Comparison of ENCODE assay signal across 8 cellular contexts in the genomic region with DNA sequence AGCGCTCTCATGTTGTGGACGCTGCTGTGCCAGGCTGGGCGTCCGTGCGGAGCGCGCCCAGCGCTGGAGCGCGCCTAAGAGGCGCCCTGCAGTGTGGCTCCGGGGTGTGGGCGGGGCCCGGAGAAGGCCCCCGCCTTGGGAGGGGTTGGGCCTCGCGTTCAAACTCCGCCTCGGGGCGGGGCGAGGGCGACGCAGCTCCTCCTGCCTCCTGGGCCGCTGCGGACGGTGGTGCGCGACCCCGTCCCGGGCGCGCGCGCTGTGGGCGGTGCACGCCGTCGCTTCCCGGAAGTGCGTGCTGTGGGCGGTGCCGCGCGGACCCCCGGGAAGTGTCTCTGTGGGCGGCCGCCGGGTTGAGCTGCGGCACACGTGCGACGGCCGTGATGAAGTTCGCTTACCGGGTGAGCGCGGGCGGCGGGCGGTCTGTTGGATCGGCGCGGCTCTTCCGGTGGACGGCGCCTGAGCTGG. TPM values are rescaled to one million over a fixed set of nuclear protein-coding genes. Genes with fewer than 3 reads are reported as not detected.
DNase-seq lines count a peak whose midpoint lies in the region; ATAC-seq, FAIRE-seq and TF ChIP-seq lines count a peak whose summit lies in the region.
"Not testable (repeated sequence)": the region's sequence is repeated elsewhere in the genome, so short reads cannot be mapped to it uniquely, and the experiment has no call there.

A gene (plus strand): TSS at position 363 of the 465 bp plus-strand sequence. CDS start 18 bp downstream, at position 381.

- H3K9me3 ChIP-seq in ovary = not testable (repeated sequence)

- H3K27me3 ChIP-seq in GM23338 (ENCODE audit: insufficient read depth); ovary: not testable (repeated sequence)

- H3K27ac ChIP-seq in GM23338 (ENCODE audit: low read depth); ovary: not testable (repeated sequence)

- not testable (repeated sequence) for H3K27me3 Mint-ChIP-seq in GM23338 (ENCODE audit: insufficient read depth, low read depth, poor library complexity); T-helper 2 cell treated with Interferon-gamma antibody and Interleukin-4, amounts not matched to agents 5 μg/mL and 100 μg/mL, for 36 hours (ENCODE audit: low read depth); activated naive CD8-positive, alpha-beta T cell treated with anti-CD3 and anti-CD28 coated beads, Interleukin-2, amount 50 U/mL, for 24 hours

- H2AFZ ChIP-seq in GM23338 = not testable (repeated sequence)

- DNase-seq in GM23338 (ENCODE audit: low spot score); activated naive CD8-positive, alpha-beta T cell treated with anti-CD3 and anti-CD28 coated beads, Interleukin-2, amount 50 U/mL, for 24 hours; urothelium cell line (ENCODE audit: low spot score): not testable (repeated sequence)
- peak; percentile 51 for DNase-seq in T-helper 2 cell treated with Interferon-gamma antibody and Interleukin-4, amounts not matched to agents 5 μg/mL and 100 μg/mL, for 36 hours (ENCODE audit: low spot score)
- DNase-seq in Right ventricle myocardium superior (peak; percentile 60), ovary (peak in 4 of 5 donors; percentile 35 to 44 (median 38))

- intact Hi-C loops in Right ventricle myocardium superior (cut with DNase I); ovary (cut with DNase I): not testable (repeated sequence)

- not testable (repeated sequence) for H3K4me1 Mint-ChIP-seq in GM23338; T-helper 2 cell treated with Interferon-gamma antibody and Interleukin-4, amounts not matched to agents 5 μg/mL and 100 μg/mL, for 36 hours (ENCODE audit: low read depth); activated naive CD8-positive, alpha-beta T cell treated with anti-CD3 and anti-CD28 coated beads, Interleukin-2, amount 50 U/mL, for 24 hours

- not testable (repeated sequence) for H3K9me3 Mint-ChIP-seq in GM23338; T-helper 2 cell treated with Interferon-gamma antibody and Interleukin-4, amounts not matched to agents 5 μg/mL and 100 μg/mL, for 36 hours; activated naive CD8-positive, alpha-beta T cell treated with anti-CD3 and anti-CD28 coated beads, Interleukin-2, amount 50 U/mL, for 24 hours

- WGBS in ovary, 3 donors = 0% methylated on average over 14 of the region's 66 CpGs; no CpG with 5 or more reads in 2 of the 3 donors

- H3K4me2 ChIP-seq in GM23338 = not testable (repeated sequence)

- not testable (repeated sequence) for H3K36me3 Mint-ChIP-seq in GM23338 (ENCODE audit: low read depth); T-helper 2 cell treated with Interferon-gamma antibody and Interleukin-4, amounts not matched to agents 5 μg/mL and 100 μg/mL, for 36 hours (ENCODE audit: low read depth); activated naive CD8-positive, alpha-beta T cell treated with anti-CD3 and anti-CD28 coated beads, Interleukin-2, amount 50 U/mL, for 24 hours (ENCODE audit: low read depth)

- H3K4me3 Mint-ChIP-seq in GM23338 = peak within 1 kb of the TSS; percentile 52; the same call in 2 of the 3 replicates
- not testable (repeated sequence) for H3K4me3 Mint-ChIP-seq in T-helper 2 cell treated with Interferon-gamma antibody and Interleukin-4, amounts not matched to agents 5 μg/mL and 100 μg/mL, for 36 hours; activated naive CD8-positive, alpha-beta T cell treated with anti-CD3 and anti-CD28 coated beads, Interleukin-2, amount 50 U/mL, for 24 hours

- not testable (repeated sequence) for H3K27ac Mint-ChIP-seq in GM23338; activated naive CD8-positive, alpha-beta T cell treated with anti-CD3 and anti-CD28 coated beads, Interleukin-2, amount 50 U/mL, for 24 hours
- H3K27ac Mint-ChIP-seq in T-helper 2 cell treated with Interferon-gamma antibody and Interleukin-4, amounts not matched to agents 5 μg/mL and 100 μg/mL, for 36 hours = peak within 1 kb of the TSS; percentile 63

- not testable (repeated sequence) for H4K20me1 ChIP-seq in GM23338 (replicated peaks; ENCODE audit: insufficient read depth)

- H3K4me3 ChIP-seq in GM23338 (peak within 1 kb of the TSS; percentile 46; the same call in 1 of the 2 replicates), ovary (peak within 1 kb of the TSS; percentile 36)

- not testable (repeated sequence) for TF ChIP-seq CTCF in GM23338 (conservative IDR thresholded peaks at IDR 0.05; ENCODE audit: low read depth in 2 of 2); ovary (IDR thresholded peaks at IDR 0.05)

- not testable (repeated sequence) for H3K79me2 ChIP-seq in GM23338 (replicated peaks; ENCODE audit: insufficient read depth)

- not testable (repeated sequence) for H3K4me1 ChIP-seq in GM23338 (ENCODE audit: insufficient read depth); ovary (ENCODE audit: insufficient read depth)

- TF ChIP-seq POLR2A in ovary (IDR thresholded peaks at IDR 0.05) = not testable (repeated sequence)

- H3F3A ChIP-seq in GM23338 (replicated peaks; ENCODE audit: low read depth) = not testable (repeated sequence)

- TF ChIP-seq EP300 in ovary (IDR thresholded peaks at IDR 0.05) = not testable (repeated sequence)

- H3K36me3 ChIP-seq in GM23338 (ENCODE audit: insufficient read depth); ovary: not testable (repeated sequence)

- H3K9me2 ChIP-seq in GM23338 (ENCODE audit: insufficient read depth) = not testable (repeated sequence)

- ATAC-seq in GM18498 (IDR thresholded peaks at IDR 0.05; ENCODE audit: unreplicated experiment) (peak; percentile 88), GM23338 (peak; percentile 91), HG03439 (IDR thresholded peaks at IDR 0.05; ENCODE audit: unreplicated experiment) (peak; percentile 87), Right ventricle myocardium superior (ENCODE audit: poor library complexity) (peak; percentile 98)
- ATAC-seq in activated naive CD8-positive, alpha-beta T cell treated with anti-CD3 and anti-CD28 coated beads, Interleukin-2, amount 50 U/mL, for 24 hours = peak; percentile 87

- FAIRE-seq in urothelium cell line (lab: Jason Lieb, UNC) = peak; percentile 73

TF ChIP-seq in GM23338, 12 proteins besides CTCF, POLR2A, EP300 and RAD21:
- 0 out of 2 replicates have a peak, but pooled peaks have one; percentile 19 for TF ChIP-seq POLR2AphosphoS5 (IDR thresholded peaks at IDR 0.05; ENCODE audit: low read depth)

RNA-seq across cellular contexts. Expression of the gene that starts here (rescaled TPM):
- total RNA-seq in GM23338 (2014; rRNA removed; shearing (Covaris generic)) = 59.2 and 64.9 TPM in 2 replicates
- polyA plus RNA-seq in GM23338 (2016; fragmentation: Nextera tagmentation; extraction: Ambion mirVana) = 17.6 and 18.2 TPM in 2 replicates
- 8.6 TPM for total RNA-seq in Right ventricle myocardium superior
- 1 to 10 TPM; 1.9 to 9.3 (median 4.4) TPM for total RNA-seq in ovary
- 1 to 10 TPM; 1.2 to 4.0 TPM for polyA plus RNA-seq in ovary
